ENCODE assay signal across 8 cellular contexts in the genomic region with DNA sequence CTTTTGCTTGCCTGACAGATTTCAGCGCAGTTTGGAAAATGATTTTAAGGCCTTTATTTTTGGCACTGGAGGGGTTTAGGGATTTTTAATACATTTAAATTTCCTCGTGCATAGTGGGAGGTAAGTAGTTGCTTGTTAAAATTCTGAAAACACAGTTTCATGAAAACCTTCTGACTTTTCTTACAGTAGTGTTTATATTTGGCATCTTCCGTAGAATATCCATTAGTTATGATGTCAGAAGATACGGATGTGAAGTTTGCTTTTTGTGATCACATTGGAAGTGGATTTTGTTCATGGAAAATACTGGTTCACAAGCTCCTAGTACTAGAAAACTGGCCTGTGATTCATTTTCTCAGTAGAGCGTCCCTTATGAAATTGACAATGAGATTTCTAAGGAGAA. TPM values are rescaled to one million over a fixed set of nuclear protein-coding genes. Genes with fewer than 3 reads are reported as not detected.
DNase-seq lines count a peak whose midpoint lies in the region; ATAC-seq and TF ChIP-seq lines count a peak whose summit lies in the region.

No MANE protein-coding gene starts in this region.

- H3K4me1 Mint-ChIP-seq in CD4-positive, alpha-beta memory T cell, result peaks cover 45 to 76% (median 61%) of the 10 kb centered on the region in 4 donors
- H3K4me1 Mint-ChIP-seq in osteocyte (ENCODE audit: unreplicated experiment), result peaks cover 16% of the 10 kb centered on the region

- POLR2A ChIA-PET in CD4-positive, alpha-beta memory T cell (lab: Charles Lee; ENCODE audit: partially characterized antibody), result interaction anchor here (1.0 to 2.3 kb wide), 5 partner anchors 9 to 138 kb away, joined by 3 to 10 read pairs (median 5); a partner anchor contains a TSS

- no peaks in the 10 kb centered on the region for H3F3A ChIP-seq in OCI-LY1 (ENCODE audit: insufficient read depth, low read length)

- H4K20me1 ChIP-seq in OCI-LY1 (ENCODE audit: insufficient read depth, low read length), result no peaks in the 10 kb centered on the region

- H3K9me3 Mint-ChIP-seq in CD4-positive, alpha-beta memory T cell, result no peaks in the 10 kb centered on the region
- no peaks in the 10 kb centered on the region for H3K9me3 Mint-ChIP-seq in osteocyte (ENCODE audit: unreplicated experiment)

- peaks cover 38% of the 10 kb centered on the region for H3K79me2 ChIP-seq in OCI-LY1 (ENCODE audit: insufficient read depth, low read length)

- no peak overlapping the region for H2AFZ ChIP-seq in OCI-LY1 (ENCODE audit: low read length)

- H3K36me3 ChIP-seq in CD4-positive, alpha-beta memory T cell (ENCODE audit: insufficient read depth, low read length), result no peaks in the 10 kb centered on the region
- H3K36me3 ChIP-seq in OCI-LY1 (ENCODE audit: insufficient read depth, low read length), result no peaks in the 10 kb centered on the region
- H3K36me3 ChIP-seq in endocrine pancreas (ENCODE audit: control insufficient read depth, insufficient read depth, low read length), result no peaks in the 10 kb centered on the region

- CTCF ChIA-PET in CD4-positive, alpha-beta memory T cell (lab: Charles Lee; ENCODE audit: partially characterized antibody), result no interaction called here

- no peaks in the 10 kb centered on the region for H3K9me3 ChIP-seq in CD4-positive, alpha-beta memory T cell (ENCODE audit: control insufficient read depth in 1 of 2, low read length in 2 of 2)
- H3K9me3 ChIP-seq in OCI-LY1 (ENCODE audit: low read length) (no peaks in the 10 kb centered on the region), endocrine pancreas (ENCODE audit: control insufficient read depth, low read length) (no peaks in the 10 kb centered on the region)

- H3K4me1 ChIP-seq in CD4-positive, alpha-beta memory T cell (ENCODE audit: insufficient read depth, low read length), result peaks cover 59% of the 10 kb centered on the region
- peaks cover 73% of the 10 kb centered on the region for H3K4me1 ChIP-seq in OCI-LY1 (ENCODE audit: insufficient read depth, low read length, severe bottlenecking)
- H3K4me1 ChIP-seq in endocrine pancreas (ENCODE audit: control insufficient read depth, insufficient read depth, low read length), result peaks cover 13% of the 10 kb centered on the region

- H3K9ac ChIP-seq in OCI-LY1 (ENCODE audit: low read length) (peak overlapping the region; percentile 79), endocrine pancreas (ENCODE audit: control insufficient read depth, insufficient read depth, low read length) (peak overlapping the region; percentile 58)

- no peaks in the 10 kb centered on the region for H3K27me3 ChIP-seq in CD4-positive, alpha-beta memory T cell (ENCODE audit: insufficient read depth, low read length)
- H3K27me3 ChIP-seq in OCI-LY1 (ENCODE audit: insufficient read depth, low read length) (no peaks in the 10 kb centered on the region), endocrine pancreas (ENCODE audit: control insufficient read depth, insufficient read depth, low read length) (no peaks in the 10 kb centered on the region)

- peak overlapping the region; percentile 80 to 95 for H3K4me3 ChIP-seq in CD4-positive, alpha-beta memory T cell (ENCODE audit: low read length in 2 of 2)
- H3K4me3 ChIP-seq in OCI-LY1 (ENCODE audit: low read depth, low read length, poor library complexity, severe bottlenecking), result peak overlapping the region; percentile 92
- H3K4me3 ChIP-seq in endocrine pancreas (ENCODE audit: control insufficient read depth, insufficient read depth, low read length), result peak overlapping the region; percentile 77

- intact Hi-C loops in CD4-positive, alpha-beta memory T cell (cut with micrococcal nuclease), result no loop called here

- H3K27ac Mint-ChIP-seq in CD4-positive, alpha-beta memory T cell, result peak overlapping the region; percentile 30 to 94 (median 91)
- H3K27ac Mint-ChIP-seq in osteocyte (ENCODE audit: unreplicated experiment), result peak overlapping the region; percentile 74

- H3K4me3 Mint-ChIP-seq in CD4-positive, alpha-beta memory T cell, result peak overlapping the region; percentile 94 to 99 (median 97)
- peak overlapping the region; percentile 97 for H3K4me3 Mint-ChIP-seq in osteocyte (ENCODE audit: unreplicated experiment)

- TF ChIP-seq CTCF in OCI-LY1 (IDR thresholded peaks at IDR 0.05; ENCODE audit: low read length) (no peak), osteocyte (IDR thresholded peaks at IDR 0.05) (no peak)

- peak overlapping the region; percentile 94 for H3K4me2 ChIP-seq in OCI-LY1 (ENCODE audit: low read length)

- peaks cover 4 to 10% of the 10 kb centered on the region in 2 donors for H3K36me3 Mint-ChIP-seq in CD4-positive, alpha-beta memory T cell
- H3K36me3 Mint-ChIP-seq in osteocyte (ENCODE audit: unreplicated experiment), result no peaks in the 10 kb centered on the region

- no peaks in the 10 kb centered on the region for H3K27me3 Mint-ChIP-seq in CD4-positive, alpha-beta memory T cell
- H3K27me3 Mint-ChIP-seq in osteocyte (ENCODE audit: unreplicated experiment), result peaks cover 3% of the 10 kb centered on the region

- H3K27ac ChIP-seq in CD4-positive, alpha-beta memory T cell (ENCODE audit: low read depth, low read length), result peak overlapping the region; percentile 92
- peak overlapping the region; percentile 73 for H3K27ac ChIP-seq in OCI-LY1 (ENCODE audit: low read depth, low read length, poor library complexity, severe bottlenecking)

- no peak for DNase-seq in CD4-positive, alpha-beta memory T cell
- DNase-seq in osteocyte (ENCODE audit: extremely low spot score, unreplicated experiment) (no peak), RKO (ENCODE audit: low spot score) (no peak), NCI-H128 (lab: John Stamatoyannopoulos, UW; ENCODE audit: unreplicated experiment) (no peak)

- no peaks in the 10 kb centered on the region for H3K9me2 ChIP-seq in OCI-LY1 (ENCODE audit: low read depth, low read length)

- ATAC-seq in GM18870 (IDR thresholded peaks at IDR 0.05; ENCODE audit: unreplicated experiment) (no peak), GM21360 (IDR thresholded peaks at IDR 0.05; ENCODE audit: unreplicated experiment) (no peak)

RNA-seq across cellular contexts. Expression of a gene that starts 1.3 kb away (rescaled TPM):
- total RNA-seq in CD4-positive, alpha-beta memory T cell, result 100 to 1,000 TPM; 113 to 114 TPM
- 10 to 100 TPM; 75.7 to 80.6 TPM for polyA plus RNA-seq in CD4-positive, alpha-beta memory T cell
- 29.3 and 32.2 TPM in 2 replicates for total RNA-seq in osteocyte
